6 cellular contexts compared by ENCODE assay signal in genomic region chr14:101666264-101666663, GRCh38.
"Had no signal": no experiment of that assay in that cellular context is flagged by ENCODE, and none has a peak within 500 bp of the region (broad histone marks: within the 10 kb centered on the region; RNA-seq: fewer than 3 reads in every experiment).

No MANE protein-coding gene starts in this region.

- DNase-seq: GM23248, GOT3, H9, HFFc6 had no signal

- H3K4me1 ChIP-seq: HAP-1 had no signal

- H3K4me3 ChIP-seq: GM23248, GM23338, HAP-1 had no signal

- H3K9me3 ChIP-seq: HAP-1 had no signal

- H2AFZ ChIP-seq: GM23248, GM23338 had no signal

- H3K27ac ChIP-seq: GM23248 had no signal

- H3K4me2 ChIP-seq: GM23338 had no signal

- H3K36me3 ChIP-seq: HAP-1 had no signal

- H3K9ac ChIP-seq: GM23248 had no signal
